ENCODE assay signal across 8 cellular contexts in genomic region chr7:133081119-133081604, GRCh38. TPM values are rescaled to one million over a fixed set of nuclear protein-coding genes. Genes with fewer than 3 reads are reported as not detected.
DNase-seq lines count a peak whose midpoint lies in the region; ATAC-seq and TF ChIP-seq lines count a peak whose summit lies in the region.

No MANE protein-coding gene starts in this region.

- H3K27ac ChIP-seq in OCI-LY3 (ENCODE audit: low read length) (peak overlapping the region; percentile 42; the same call in 1 of the 2 replicates), brain microvascular endothelial cell (peak overlapping the region; percentile 84), stomach smooth muscle (ENCODE audit: low read length) (peak overlapping the region; percentile 62)

- peak overlapping the region; percentile 95 for H3K4me2 ChIP-seq in OCI-LY3 (ENCODE audit: low read length)

- H3K27me3 ChIP-seq in OCI-LY3 (ENCODE audit: low read depth, low read length) (no peaks in the 10 kb centered on the region), brain microvascular endothelial cell (replicated peaks) (no peaks in the 10 kb centered on the region), stomach smooth muscle (ENCODE audit: control insufficient read depth in 1 of 2, insufficient read depth in 2 of 2, low read length in 2 of 2) (no peaks in the 10 kb centered on the region)

- H3K4me1 ChIP-seq in OCI-LY3 (ENCODE audit: low read length) = peaks cover 11% of the 10 kb centered on the region
- no peaks in the 10 kb centered on the region for H3K4me1 ChIP-seq in stomach smooth muscle (ENCODE audit: control insufficient read depth, insufficient read depth, low read length)

- peaks cover 11% of the 10 kb centered on the region for H3K36me3 ChIP-seq in OCI-LY3 (replicated peaks; ENCODE audit: low read depth, low read length)
- H3K36me3 ChIP-seq in brain microvascular endothelial cell (replicated peaks) = no peaks in the 10 kb centered on the region
- no peaks in the 10 kb centered on the region for H3K36me3 ChIP-seq in stomach smooth muscle (ENCODE audit: control insufficient read depth in 2 of 2, insufficient read depth in 2 of 2, low read length in 2 of 2)

- peak overlapping the region; percentile 98 for H3K4me3 ChIP-seq in OCI-LY3 (ENCODE audit: low read length)
- H3K4me3 ChIP-seq in brain microvascular endothelial cell (ENCODE audit: low read depth, low read length) = peak overlapping the region; percentile 96
- H3K4me3 ChIP-seq in stomach smooth muscle (ENCODE audit: low read length in 2 of 2) = peak overlapping the region; percentile 89 to 99

- H4K20me1 ChIP-seq in OCI-LY3 (ENCODE audit: insufficient read depth, low read length) = peaks cover 24% of the 10 kb centered on the region; the same call in 1 of the 2 replicates

- TF ChIP-seq CTCF in OCI-LY3 (IDR thresholded peaks at IDR 0.05; ENCODE audit: low read depth, low read length) = no peak
- no peak for TF ChIP-seq CTCF in brain microvascular endothelial cell (IDR thresholded peaks at IDR 0.05; ENCODE audit: low read depth, low read length, missing control alignments)

- H2AFZ ChIP-seq in OCI-LY3 (ENCODE audit: low read depth, low read length) = no peak overlapping the region

- no peaks in the 10 kb centered on the region for H3K9me3 ChIP-seq in OCI-LY3 (ENCODE audit: insufficient read depth, low read length)
- no peaks in the 10 kb centered on the region for H3K9me3 ChIP-seq in stomach smooth muscle (ENCODE audit: control insufficient read depth in 2 of 2, low read length in 2 of 2)

- intact Hi-C loops in left colon (cut with DNase I, micrococcal nuclease) = loop anchor here in 1 of 2 donors (10.0 kb wide), 1 partner anchor 1234 kb away; the partner anchor contains the start of gene SLC35B4

- H3K9ac ChIP-seq in OCI-LY3 (ENCODE audit: low read length) (peak overlapping the region; percentile 94), stomach smooth muscle (ENCODE audit: low read length in 2 of 2) (peak overlapping the region; percentile 90 to 97)

- ATAC-seq in left colon = peak; percentile 30
- ATAC-seq in HG03342 (IDR thresholded peaks at IDR 0.05; ENCODE audit: unreplicated experiment) = no peak
- no peak for ATAC-seq in GM19328 (IDR thresholded peaks at IDR 0.05; ENCODE audit: unreplicated experiment)

- H3K79me2 ChIP-seq in OCI-LY3 (ENCODE audit: low read length) = peaks cover 58% of the 10 kb centered on the region

- in situ Hi-C loops in brain microvascular endothelial cell (cut with HindIII; ENCODE audit: low pct_ligation_motif_present, low sequenced_read_pairs) = no loop called here

- DNase-seq in ELF-1 (ENCODE audit: low read depth, low spot score) (peak; percentile 71), brain microvascular endothelial cell (peak; percentile 11), left colon (peak; percentile 30 to 34), NCI-H774 (lab: John Stamatoyannopoulos, UW) (no peak)

RNA-seq across cellular contexts. Expression of gene CHCHD3, which starts 0.7 kb away (rescaled TPM):
- total RNA-seq in left colon = 10 to 100 TPM; 69.3 to 95.6 TPM
